Comparison of ENCODE assay signal across 8 cellular contexts in the genomic region with DNA sequence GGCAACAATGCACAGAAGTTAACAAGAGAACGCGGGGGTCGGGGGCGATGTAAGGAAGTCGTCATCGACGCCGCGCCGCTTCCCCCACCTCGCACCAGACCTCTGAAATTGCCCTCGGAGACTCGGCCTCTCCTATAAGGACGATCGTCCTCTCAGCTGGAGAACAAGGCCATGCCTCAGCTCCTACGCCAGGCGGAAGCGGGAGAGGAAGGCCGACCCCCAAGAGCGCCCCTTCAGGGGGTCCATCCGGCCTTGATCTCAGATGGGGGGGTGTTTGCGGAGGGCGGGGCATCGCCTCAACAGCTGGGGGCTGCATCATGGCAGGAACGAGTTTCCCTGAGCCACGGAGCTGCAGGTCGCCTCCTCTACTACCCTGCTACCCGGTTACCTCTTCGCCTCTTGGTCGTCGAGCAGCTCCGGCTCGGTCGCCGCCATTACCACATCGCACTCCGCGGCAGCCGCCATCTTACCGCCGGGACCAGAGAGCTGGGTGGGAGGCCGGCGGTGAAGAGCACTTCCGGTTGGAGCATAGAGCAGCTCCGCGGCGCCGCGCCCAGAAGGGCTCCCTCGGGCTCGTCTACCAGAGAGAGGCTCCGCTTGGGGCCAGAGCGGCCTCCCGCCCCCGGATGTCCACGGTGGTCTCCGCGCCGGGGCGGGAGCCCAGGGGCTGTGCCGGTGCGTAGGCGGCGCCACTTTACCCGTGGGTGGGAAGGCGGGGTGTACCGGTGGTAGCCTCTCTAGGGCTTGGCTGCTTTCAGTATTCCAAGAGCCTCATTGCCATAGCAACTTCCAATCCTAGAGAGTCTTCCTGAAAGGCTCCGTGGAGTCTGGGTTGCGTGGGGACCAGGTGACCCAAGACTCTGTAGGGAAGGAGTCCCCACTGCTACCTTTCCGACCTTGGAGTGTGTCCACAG. TPM values are rescaled to one million over a fixed set of nuclear protein-coding genes. Genes with fewer than 3 reads are reported as not detected.
DNase-seq lines count a peak whose midpoint lies in the region; ATAC-seq lines count a peak whose summit lies in the region.

DNAJC7 (minus strand) TSS at position 488 of the 914 bp plus-strand sequence; CDS start at position 465, 23 bp downstream.

- no peaks in the 10 kb centered on the region for H3K27me3 ChIP-seq in naive thymus-derived CD4-positive, alpha-beta T cell (ENCODE audit: control insufficient read depth in 2 of 2, insufficient read depth in 2 of 2, low read length in 2 of 2)

- no peaks in the 10 kb centered on the region for H3K9me3 ChIP-seq in KOPT-K1 (ENCODE audit: insufficient read depth, low read length, poor library complexity, severe bottlenecking)
- no peaks in the 10 kb centered on the region for H3K9me3 ChIP-seq in naive thymus-derived CD4-positive, alpha-beta T cell (ENCODE audit: control insufficient read depth in 2 of 3, low read length in 3 of 3)

- peak within 1 kb of the TSS; percentile 79 for H3K4me3 ChIP-seq in naive thymus-derived CD4-positive, alpha-beta T cell (ENCODE audit: low read length)

- peak within 1 kb of the TSS; percentile 96 to 100 (median 99) for H3K27ac Mint-ChIP-seq in naive thymus-derived CD4-positive, alpha-beta T cell
- peak within 1 kb of the TSS; percentile 98 for H3K27ac Mint-ChIP-seq in stimulated activated memory B cell treated with anti-CD40 and anti-IgM and Interleukin-4, amounts not matched to agents 10 μg/mL and 1 μg/mL and 100 μg/mL, for 72 hours

- peaks cover 0 to 8% (median 2%) of the 10 kb centered on the region in 5 donors for H3K36me3 Mint-ChIP-seq in naive thymus-derived CD4-positive, alpha-beta T cell
- H3K36me3 Mint-ChIP-seq in stimulated activated memory B cell treated with anti-CD40 and anti-IgM and Interleukin-4, amounts not matched to agents 10 μg/mL and 1 μg/mL and 100 μg/mL, for 72 hours, result peaks cover 10% of the 10 kb centered on the region

- CTCF ChIA-PET in naive thymus-derived CD4-positive, alpha-beta T cell (lab: Charles Lee), result interaction anchor here (0.7 to 3.5 kb wide), 8 partner anchors 9 to 102 kb away, joined by 3 to 22 read pairs (median 4); partner anchors contain the start of gene CNP

- no peaks in the 10 kb centered on the region for H3K27me3 Mint-ChIP-seq in naive thymus-derived CD4-positive, alpha-beta T cell
- no peaks in the 10 kb centered on the region for H3K27me3 Mint-ChIP-seq in stimulated activated memory B cell treated with anti-CD40 and anti-IgM and Interleukin-4, amounts not matched to agents 10 μg/mL and 1 μg/mL and 100 μg/mL, for 72 hours

- H3K4me3 Mint-ChIP-seq in naive thymus-derived CD4-positive, alpha-beta T cell, result peak within 1 kb of the TSS; percentile 91 to 100 (median 99)
- peak within 1 kb of the TSS; percentile 98 for H3K4me3 Mint-ChIP-seq in stimulated activated memory B cell treated with anti-CD40 and anti-IgM and Interleukin-4, amounts not matched to agents 10 μg/mL and 1 μg/mL and 100 μg/mL, for 72 hours

- peaks cover 37 to 40% of the 10 kb centered on the region in 2 donors for H3K4me1 ChIP-seq in naive thymus-derived CD4-positive, alpha-beta T cell (ENCODE audit: control insufficient read depth in 2 of 2, insufficient read depth in 2 of 2, low read length in 2 of 2)

- intact Hi-C loops in naive thymus-derived CD4-positive, alpha-beta T cell (cut with micrococcal nuclease), result loop anchor here (1.0 to 10.0 kb wide), 15 partner anchors 51 to 1370 kb away; partner anchors contain the start of genes CNP (in 2 of the 2), DHX58 (in 2 of the 2), STAT3 (in 2 of the 2) and BECN1 (in 1 of the 2)

- H3K4me1 Mint-ChIP-seq in naive thymus-derived CD4-positive, alpha-beta T cell, result peaks cover 50 to 80% (median 65%) of the 10 kb centered on the region in 7 donors
- peaks cover 80% of the 10 kb centered on the region for H3K4me1 Mint-ChIP-seq in stimulated activated memory B cell treated with anti-CD40 and anti-IgM and Interleukin-4, amounts not matched to agents 10 μg/mL and 1 μg/mL and 100 μg/mL, for 72 hours

- H3K36me3 ChIP-seq in KOPT-K1 (ENCODE audit: insufficient read depth, low read length), result peaks cover 21% of the 10 kb centered on the region
- peaks cover 0 to 15% (median 0%) of the 10 kb centered on the region in 3 experiments for H3K36me3 ChIP-seq in naive thymus-derived CD4-positive, alpha-beta T cell (ENCODE audit: control insufficient read depth in 2 of 3, insufficient read depth in 3 of 3, low read length in 3 of 3)

- POLR2A ChIA-PET in naive thymus-derived CD4-positive, alpha-beta T cell (lab: Charles Lee), result interaction anchor here (0.6 to 7.6 kb wide), 28 partner anchors 9 to 1600 kb away, joined by 3 to 71 read pairs (median 4); partner anchors contain the start of genes CNP, DHX58, EIF1 and KAT2A

- peak; percentile 81 for ATAC-seq in GM21737 (IDR thresholded peaks at IDR 0.05; ENCODE audit: unreplicated experiment)
- peak; percentile 91 for ATAC-seq in naive thymus-derived CD4-positive, alpha-beta T cell
- ATAC-seq in stimulated activated memory B cell treated with anti-CD40 and anti-IgM and Interleukin-4, amounts not matched to agents 10 μg/mL and 1 μg/mL and 100 μg/mL, for 72 hours, result peak; percentile 97

- DNase-seq in DMS79 (lab: John Stamatoyannopoulos, UW) (peak; percentile 98), RKO (ENCODE audit: low spot score) (peak; percentile 94), activated T-helper 1 cell treated with Interleukin-2 at 50 U/mL for 16 hours (ENCODE audit: low read depth) (peak; percentile 86), fibroblast of gingiva (ENCODE audit: low read depth) (peak; percentile 91)
- DNase-seq in naive thymus-derived CD4-positive, alpha-beta T cell, result peak; percentile 79 to 90 (median 87)

- H3K9me3 Mint-ChIP-seq in naive thymus-derived CD4-positive, alpha-beta T cell, result peaks cover 0 to 2% (median 0%) of the 10 kb centered on the region in 11 donors
- no peaks in the 10 kb centered on the region for H3K9me3 Mint-ChIP-seq in stimulated activated memory B cell treated with anti-CD40 and anti-IgM and Interleukin-4, amounts not matched to agents 10 μg/mL and 1 μg/mL and 100 μg/mL, for 72 hours

- peak within 1 kb of the TSS; percentile 94 for H3K27ac ChIP-seq in KOPT-K1 (ENCODE audit: low read depth, low read length, poor library complexity, severe bottlenecking)
- H3K27ac ChIP-seq in naive thymus-derived CD4-positive, alpha-beta T cell (ENCODE audit: low read depth, low read length), result peak within 1 kb of the TSS; percentile 98

RNA-seq across cellular contexts. Expression of gene DNAJC7, which starts in this region (rescaled TPM):
- 100 to 1,000 TPM in 4 of 5 experiments, 10 to 100 TPM in 1; 99.4 to 145 (median 109) TPM for total RNA-seq in naive thymus-derived CD4-positive, alpha-beta T cell
- 10 to 100 TPM; 65.4 to 77.7 TPM for polyA plus RNA-seq in naive thymus-derived CD4-positive, alpha-beta T cell

Comparison
In these comparisons a context has a peak if more than half of its experiments do, and no peak if none do; other contexts are left out.
1. Peak in every context shown above with its lines: DNase-seq, ATAC-seq, H3K4me3 ChIP-seq and H3K27ac ChIP-seq.